ENCODE assay signal across 21 cellular contexts in genomic region chr18:35807942-35808341, GRCh38.
A peak's percentile ranks its signal among the peaks of the same experiment; 100 is the strongest.
DNase-seq lines count a peak whose midpoint lies in the region; FAIRE-seq and TF ChIP-seq lines count a peak whose summit lies in the region.
"Had no signal": no experiment of that assay in that cellular context is flagged by ENCODE, and none has a peak within 500 bp of the region (broad histone marks: within the 10 kb centered on the region; RNA-seq: fewer than 3 reads in every experiment).

No MANE protein-coding gene starts in this region.

- no peak for TF ChIP-seq POLR2A in H1 (IDR thresholded peaks at IDR 0.05; ENCODE audit: control extremely low read depth in 1 of 2, low read depth in 2 of 2, low read length in 2 of 2)

- BruUV-seq in Caco-2 (replicated peaks; lab: Mats Ljungman, UMichigan), result no TSS peak

- peaks cover 57% of the 10 kb centered on the region for H3K4me1 ChIP-seq in Karpas-422 (ENCODE audit: low read length)
- peaks cover 0 to 8% (median 2%) of the 10 kb centered on the region in 4 experiments; a peak in 1 of 7 replicates for H3K4me1 ChIP-seq in H1 (replicated peaks in 1 of 4; ENCODE audit: control insufficient read depth in 3 of 4, insufficient read depth in 4 of 4, low read length in 3 of 4)
- H3K4me1 ChIP-seq in Caco-2, result no peaks in the 10 kb centered on the region
- H3K4me1 ChIP-seq: A549, HAP-1 had no signal

- DNase-seq in Karpas-422 (no peak), H1 (ENCODE audit: low read depth in 1 of 2, low spot score in 2 of 2) (no peak), nephron progenitor cell (no peak), retina (peak; percentile 6), NCI-H1048 (lab: John Stamatoyannopoulos, UW) (no peak), Caco-2 (no peak)
- no peak for DNase-seq in activated CD4-positive, alpha-beta memory T cell treated with anti-CD3 and anti-CD28 coated beads, Interleukin-2, amount 10 ng/mL, durations not matched to agents 7 days and 5 days
- DNase-seq: 8988T; ACHN; CD4-positive, alpha-beta memory T cell; COR-L47; DMS153; DND-41; GDM1; HFFc6 had no signal

- H3K4ac ChIP-seq in H1 (replicated peaks; ENCODE audit: insufficient read length, low read depth, low read length), result no peak overlapping the region

- no peak overlapping the region for H2BK5ac ChIP-seq in H1 (ENCODE audit: low read depth, low read length)

- TF ChIP-seq RAD21 in H1 (IDR thresholded peaks at IDR 0.05 in 1 of 2, conservative IDR thresholded peaks at IDR 0.05 in 1 of 2; ENCODE audit: low read depth in 2 of 2, low read length in 2 of 2), result no peak

- H2BK15ac ChIP-seq in H1 (ENCODE audit: low read length), result 0 out of 2 replicates have a peak overlapping the region, but pooled peaks have one; percentile 90

- no peaks in the 10 kb centered on the region for H3K9me3 ChIP-seq in Karpas-422 (ENCODE audit: low read length)
- H3K9me3 ChIP-seq in H1 (ENCODE audit: insufficient read depth in 2 of 2, low read depth in 1 of 2, low read length in 1 of 2), result no peaks in the 10 kb centered on the region
- no peaks in the 10 kb centered on the region for H3K9me3 ChIP-seq in Caco-2
- H3K9me3 ChIP-seq: A549, HAP-1 had no signal

- 78% methylated on average over 1 of the region's 1 CpG; no CpG with 5 or more reads in 1 of the 2 experiments for WGBS in H1 (ENCODE audit: extremely low coverage in 1 of 2, insufficient coverage in 1 of 2, insufficient read length in 1 of 2, insufficient replicate concordance in 2 of 2, low coverage in 1 of 2, low lambda C conversion rate in 2 of 2, missing lambda C conversion rate in 1 of 2), 2 experiments

- no peaks in the 10 kb centered on the region for H3K27me3 ChIP-seq in Karpas-422 (ENCODE audit: low read length)
- H3K27me3 ChIP-seq in H1 (replicated peaks in 1 of 4; ENCODE audit: control insufficient read depth in 3 of 4, extremely low read depth in 1 of 4, insufficient read depth in 3 of 4, low read length in 3 of 4), result no peaks in the 10 kb centered on the region
- H3K27me3 ChIP-seq in Caco-2 (replicated peaks; ENCODE audit: control insufficient read depth, insufficient read depth, low read length), result no peaks in the 10 kb centered on the region

- H3K9me3 Mint-ChIP-seq in nephron progenitor cell, result peaks cover 12% of the 10 kb centered on the region
- H3K9me3 Mint-ChIP-seq in activated CD4-positive, alpha-beta memory T cell treated with anti-CD3 and anti-CD28 coated beads, Interleukin-2, amount 10 ng/mL, durations not matched to agents 7 days and 5 days, result no peaks in the 10 kb centered on the region
- no peaks in the 10 kb centered on the region for H3K9me3 Mint-ChIP-seq in Caco-2 (ENCODE audit: unreplicated experiment)
- H3K9me3 Mint-ChIP-seq: HFFc6 had no signal

- H3K4me2 ChIP-seq in Karpas-422 (ENCODE audit: low read depth, low read length, poor library complexity, severe bottlenecking), result no peak overlapping the region
- no peak overlapping the region for H3K4me2 ChIP-seq in H1 (ENCODE audit: insufficient read depth in 1 of 2, low read depth in 2 of 2, low read length in 2 of 2)
- H3K4me2 ChIP-seq: A549, GM23338 had no signal

- H2AFZ ChIP-seq in Karpas-422 (ENCODE audit: low read length) (no peak overlapping the region), H1 (ENCODE audit: low read length) (no peak overlapping the region)
- H2AFZ ChIP-seq: GM23338 had no signal

- H3K36me3 ChIP-seq in Karpas-422 (ENCODE audit: insufficient read depth, low read length) (no peaks in the 10 kb centered on the region), H1 (ENCODE audit: control insufficient read depth in 2 of 4, insufficient read depth in 4 of 4, low read length in 3 of 4) (no peaks in the 10 kb centered on the region), Caco-2 (ENCODE audit: control insufficient read depth, insufficient read depth, low read length) (no peaks in the 10 kb centered on the region)
- H3K36me3 ChIP-seq: HAP-1 had no signal

- H3K23ac ChIP-seq in H1 (ENCODE audit: insufficient read length), result no peak overlapping the region

- H3K79me2 ChIP-seq in Karpas-422 (ENCODE audit: low read length) (no peaks in the 10 kb centered on the region), H1 (ENCODE audit: control insufficient read depth in 1 of 2, insufficient read depth in 2 of 2, low read length in 2 of 2) (no peaks in the 10 kb centered on the region)

- H3K18ac ChIP-seq in H1 (ENCODE audit: extremely low read depth, low read length), result peak overlapping the region; percentile 38; the same call in 1 of the 2 replicates

- peak overlapping the region; percentile 65; the same call in 1 of the 2 replicates for H2BK12ac ChIP-seq in H1 (ENCODE audit: low read depth, low read length)

- H3K56ac ChIP-seq in H1 (replicated peaks; ENCODE audit: insufficient read length, low read depth, low read length), result no peak overlapping the region

- H4K20me1 ChIP-seq in Karpas-422 (ENCODE audit: insufficient read depth, low read depth, low read length) (no peaks in the 10 kb centered on the region), H1 (replicated peaks in 1 of 2; ENCODE audit: control insufficient read depth in 1 of 2, insufficient read depth in 2 of 2, low read length in 2 of 2) (no peaks in the 10 kb centered on the region)

- no peak for TF ChIP-seq EP300 in H1 (IDR thresholded peaks at IDR 0.05; ENCODE audit: borderline replicate concordance in 1 of 2, low read depth in 2 of 2, low read length in 2 of 2)

- CTCF ChIA-PET in H1 (lab: Charles Lee; ENCODE audit: partially characterized antibody) (no interaction called here), Caco-2 (lab: Charles Lee) (no interaction called here)
- CTCF ChIA-PET in activated CD4-positive, alpha-beta memory T cell treated with anti-CD3 and anti-CD28 coated beads, Interleukin-2, amount 10 ng/mL, durations not matched to agents 7 days and 5 days (lab: Charles Lee), result no interaction called here

- no peak for FAIRE-seq in H1 (lab: Jason Lieb, UNC)
- FAIRE-seq: A549, GM12878, GM18507, H54 had no signal

- peak overlapping the region; percentile 29 for H2BK120ac ChIP-seq in H1 (replicated peaks; ENCODE audit: low read depth, low read length)

- peaks cover 2% of the 10 kb centered on the region; the same call in 1 of the 2 replicates for H3K23me2 ChIP-seq in H1 (ENCODE audit: low read depth, low read length)

- H3K9me2 ChIP-seq in Karpas-422 (replicated peaks; ENCODE audit: insufficient read depth, low read length), result no peaks in the 10 kb centered on the region

- H3K14ac ChIP-seq in H1 (ENCODE audit: insufficient read length), result no peak overlapping the region

- no peak overlapping the region for H2AK5ac ChIP-seq in H1 (ENCODE audit: low read depth, low read length)

- no peak overlapping the region; the same call in 1 of the 2 replicates for H4K8ac ChIP-seq in H1 (ENCODE audit: extremely low read depth, insufficient read depth, low read length)

- POLR2A ChIA-PET in H1 (lab: Charles Lee; ENCODE audit: partially characterized antibody), result no interaction called here
- POLR2A ChIA-PET in activated CD4-positive, alpha-beta memory T cell treated with anti-CD3 and anti-CD28 coated beads, Interleukin-2, amount 10 ng/mL, durations not matched to agents 7 days and 5 days (lab: Charles Lee), result no interaction called here
- POLR2A ChIA-PET in Caco-2 (lab: Charles Lee), result no interaction called here

- H3K36me3 Mint-ChIP-seq in nephron progenitor cell (ENCODE audit: low read depth) (no peaks in the 10 kb centered on the region), Caco-2 (ENCODE audit: insufficient read depth, unreplicated experiment) (no peaks in the 10 kb centered on the region)
- no peaks in the 10 kb centered on the region for H3K36me3 Mint-ChIP-seq in activated CD4-positive, alpha-beta memory T cell treated with anti-CD3 and anti-CD28 coated beads, Interleukin-2, amount 10 ng/mL, durations not matched to agents 7 days and 5 days (ENCODE audit: low read depth)
- H3K36me3 Mint-ChIP-seq: CD4-positive, alpha-beta memory T cell had no signal

- peak overlapping the region; percentile 99 for H2BK20ac ChIP-seq in H1 (ENCODE audit: low read length)

- H3K4me1 Mint-ChIP-seq in nephron progenitor cell, result peaks cover 31% of the 10 kb centered on the region
- peaks cover 4% of the 10 kb centered on the region for H3K4me1 Mint-ChIP-seq in activated CD4-positive, alpha-beta memory T cell treated with anti-CD3 and anti-CD28 coated beads, Interleukin-2, amount 10 ng/mL, durations not matched to agents 7 days and 5 days
- no peaks in the 10 kb centered on the region for H3K4me1 Mint-ChIP-seq in Caco-2 (ENCODE audit: low read depth, unreplicated experiment)
- H3K4me1 Mint-ChIP-seq: CD4-positive, alpha-beta memory T cell had no signal

- H4K91ac ChIP-seq in H1 (replicated peaks; ENCODE audit: insufficient read length, low read length), result peak overlapping the region; percentile 55

- no peak overlapping the region for H3K4me3 ChIP-seq in Karpas-422 (ENCODE audit: low read length)
- no peak overlapping the region for H3K4me3 ChIP-seq in H1 (ENCODE audit: extremely low read depth in 1 of 4, insufficient read depth in 2 of 4, low read depth in 3 of 4, low read length in 4 of 4)
- H3K4me3 ChIP-seq in Caco-2 (ENCODE audit: low read depth, low read length), result no peak overlapping the region
- H3K4me3 ChIP-seq: A549, GM12878, GM23338, HAP-1 had no signal

- H3K9ac ChIP-seq in Karpas-422 (ENCODE audit: low read length) (no peak overlapping the region), H1 (replicated peaks in 1 of 4; ENCODE audit: extremely low read depth in 1 of 4, low read depth in 3 of 4, low read length in 3 of 4) (no peak overlapping the region)

- no peak overlapping the region for H3K4me3 Mint-ChIP-seq in nephron progenitor cell
- no peak overlapping the region for H3K4me3 Mint-ChIP-seq in activated CD4-positive, alpha-beta memory T cell treated with anti-CD3 and anti-CD28 coated beads, Interleukin-2, amount 10 ng/mL, durations not matched to agents 7 days and 5 days
- no peak overlapping the region for H3K4me3 Mint-ChIP-seq in Caco-2 (ENCODE audit: unreplicated experiment)
- H3K4me3 Mint-ChIP-seq: CD4-positive, alpha-beta memory T cell; GM23338; HFFc6 had no signal

- H3K27ac Mint-ChIP-seq in nephron progenitor cell (peak overlapping the region; percentile 33), Caco-2 (ENCODE audit: unreplicated experiment) (no peak overlapping the region)
- no peak overlapping the region for H3K27ac Mint-ChIP-seq in activated CD4-positive, alpha-beta memory T cell treated with anti-CD3 and anti-CD28 coated beads, Interleukin-2, amount 10 ng/mL, durations not matched to agents 7 days and 5 days
- H3K27ac Mint-ChIP-seq: CD4-positive, alpha-beta memory T cell; GM23338; HFFc6 had no signal

- intact Hi-C loops in Caco-2 (cut with micrococcal nuclease; ENCODE audit: unreplicated experiment), result no loop called here

- no peak overlapping the region for H4K5ac ChIP-seq in H1 (ENCODE audit: insufficient read length, low read depth, low read length)

- H3K79me1 ChIP-seq in H1 (ENCODE audit: low read depth, low read length), result no peaks in the 10 kb centered on the region

- H3K27me3 Mint-ChIP-seq in nephron progenitor cell (ENCODE audit: low read depth, poor library complexity), result peaks cover 17% of the 10 kb centered on the region
- peaks cover 3% of the 10 kb centered on the region for H3K27me3 Mint-ChIP-seq in activated CD4-positive, alpha-beta memory T cell treated with anti-CD3 and anti-CD28 coated beads, Interleukin-2, amount 10 ng/mL, durations not matched to agents 7 days and 5 days
- H3K27me3 Mint-ChIP-seq in Caco-2 (ENCODE audit: insufficient read depth, unreplicated experiment), result peaks cover 2% of the 10 kb centered on the region

- H3K27ac ChIP-seq in Karpas-422 (ENCODE audit: low read length), result peak overlapping the region; percentile 84; the same call in 1 of the 2 replicates
- no peak overlapping the region for H3K27ac ChIP-seq in H1 (ENCODE audit: low read depth, low read length)
- H3K27ac ChIP-seq: A549 had no signal

- no peak for TF ChIP-seq CTCF in H1 (IDR thresholded peaks at IDR 0.05; ENCODE audit: control extremely low read depth in 1 of 3, insufficient read depth in 1 of 3, low read depth in 1 of 3, low read length in 3 of 3)
- TF ChIP-seq CTCF in nephron progenitor cell (IDR thresholded peaks at IDR 0.05), result no peak
- TF ChIP-seq CTCF in Caco-2 (IDR thresholded peaks at IDR 0.05; ENCODE audit: insufficient read depth in 1 of 2, low read depth in 1 of 2, low read length in 1 of 2, severe bottlenecking in 1 of 2, unreplicated experiment in 1 of 2), result no peak
